In genomic region chr9:38000735-38001134, GRCh38 we compare ENCODE assay signal across 1 cellular context.
TF ChIP-seq lines count a peak whose summit lies in the region.

No MANE protein-coding gene starts in this region.

TF ChIP-seq in HCT116, 20 proteins besides CTCF, POLR2A, EP300 and RAD21:
- TF ChIP-seq REST (IDR thresholded peaks at IDR 0.05; ENCODE audit: low read depth) (no peak), YY1 (IDR thresholded peaks at IDR 0.05; ENCODE audit: extremely low read depth, insufficient replicate concordance, low read depth, low read length) (no peak), ATF3 (IDR thresholded peaks at IDR 0.05) (no peak), POLR2AphosphoS5 (IDR thresholded peaks at IDR 0.05; ENCODE audit: low read depth, low read length) (no peak), EZH2 (IDR thresholded peaks at IDR 0.05) (no peak), SP1 (IDR thresholded peaks at IDR 0.05; ENCODE audit: low read depth) (no peak), CBX3 (IDR thresholded peaks at IDR 0.05; ENCODE audit: low read depth) (no peak), ZBTB33 (IDR thresholded peaks at IDR 0.05; ENCODE audit: extremely low read depth, insufficient replicate concordance, low read length) (no peak)
